ENCODE assay signal across 1 cellular context in genomic region chr10:64376169-64376568, GRCh38.
TF ChIP-seq lines count a peak whose summit lies in the region.

No MANE protein-coding gene starts in this region.

TF ChIP-seq in HepG2, 621 proteins besides CTCF, POLR2A, EP300 and RAD21 (continued from another document):
- TF ChIP-seq IKZF5 (CRISPR knock-in tag; IDR thresholded peaks at IDR 0.05), result no peak
